ENCODE assay signal across 13 cellular contexts in the genomic region with DNA sequence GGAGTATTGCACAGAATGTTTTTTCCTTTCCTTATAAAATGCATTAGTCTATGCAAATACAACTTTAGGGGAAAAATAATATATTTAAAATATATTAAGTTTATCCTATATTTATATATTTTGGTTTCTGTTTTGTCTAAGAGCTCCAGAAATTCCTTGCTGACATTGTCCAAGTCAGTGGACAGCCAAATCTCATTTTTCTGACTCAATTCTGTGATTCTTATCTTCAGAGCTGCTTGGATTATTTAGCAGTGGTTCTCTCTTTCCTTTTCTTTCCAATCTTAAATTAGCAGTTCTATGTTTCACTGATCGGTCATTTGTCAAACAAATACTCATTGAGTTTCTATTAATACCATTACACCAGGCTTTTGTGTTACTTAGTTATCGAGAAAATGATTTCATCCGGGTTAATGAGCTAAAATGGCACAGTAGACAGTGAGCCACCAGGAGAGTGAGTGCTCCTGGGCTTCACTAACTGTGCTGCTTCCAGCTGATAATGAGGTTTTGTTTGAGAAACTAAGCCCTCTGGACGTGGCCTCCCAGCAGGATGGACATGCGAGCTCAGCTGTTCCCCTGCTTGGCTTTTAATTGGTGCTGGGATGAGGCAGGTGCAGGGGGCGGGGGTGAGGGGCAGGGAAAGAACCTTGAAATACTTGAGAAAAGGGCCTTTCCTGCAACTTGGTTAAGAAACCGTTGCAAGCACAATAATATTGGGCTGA. TPM values are rescaled to one million over a fixed set of nuclear protein-coding genes. Genes with fewer than 3 reads are reported as not detected.
DNase-seq lines count a peak whose midpoint lies in the region; ATAC-seq, FAIRE-seq and TF ChIP-seq lines count a peak whose summit lies in the region.
"Had no signal": no experiment of that assay in that cellular context is flagged by ENCODE, and none has a peak within 500 bp of the region (broad histone marks: within the 10 kb centered on the region; RNA-seq: fewer than 3 reads in every experiment).

No MANE protein-coding gene starts in this region.

- no peak overlapping the region for H3K27ac Mint-ChIP-seq in naive thymus-derived CD8-positive, alpha-beta T cell

- intact Hi-C loops in HepG2 (cut with micrococcal nuclease; ENCODE audit: unreplicated experiment) (no loop called here), right lobe of liver (cut with DNase I) (no loop called here)

- WGBS in HepG2 (ENCODE audit: low lambda C conversion rate) = 80% methylated on average over 7 of the region's 7 CpGs
- WGBS in right lobe of liver (ENCODE audit: insufficient coverage, low coverage, low lambda C conversion rate, missing lambda C conversion rate) = 53% methylated on average over 7 of the region's 7 CpGs

- ATAC-seq in HepG2 (no peak), right lobe of liver (no peak), GM21381 (IDR thresholded peaks at IDR 0.05; ENCODE audit: unreplicated experiment) (no peak), GM21786 (IDR thresholded peaks at IDR 0.05; ENCODE audit: unreplicated experiment) (no peak)
- no peak for ATAC-seq in naive thymus-derived CD8-positive, alpha-beta T cell
- ATAC-seq: PC-3, sciatic nerve had no signal

- H3K9ac ChIP-seq in HepG2 (ENCODE audit: insufficient read depth, low read depth, low read length) = no peak overlapping the region

- in situ Hi-C loops in HepG2 (cut with HindIII; ENCODE audit: extremely low pct_ligation_motif_present, low pct_unique_long_range_greater_than_20kb) = no loop called here

- no peak for TF ChIP-seq RAD21 in HepG2 (CRISPR knock-in tag; IDR thresholded peaks at IDR 0.05)

- H3K4me1 ChIP-seq in HepG2 (ENCODE audit: insufficient read depth, low read length) (peaks cover 12% of the 10 kb centered on the region; the same call in 1 of the 2 replicates), right lobe of liver (no peaks in the 10 kb centered on the region)
- H3K4me1 ChIP-seq: tibial nerve had no signal

- DNase-seq in HepG2 (ENCODE audit: low spot score) (no peak), right lobe of liver (no peak), SHP77 treated with DMSO at 0.1 percent for 48 hours (lab: John Stamatoyannopoulos, UW) (peak; percentile 84), iPS-NIHi7 (ENCODE audit: extremely low spot score) (peak; percentile 84), GM10266 (ENCODE audit: extremely low spot score) (no peak)
- no peak for DNase-seq in naive thymus-derived CD8-positive, alpha-beta T cell
- DNase-seq: anterior cingulate cortex, PC-3 had no signal

- H3K27me3 Mint-ChIP-seq in naive thymus-derived CD8-positive, alpha-beta T cell = no peaks in the 10 kb centered on the region

- peaks cover 73% of the 10 kb centered on the region for H4K20me1 ChIP-seq in HepG2 (ENCODE audit: insufficient read depth, low read length)

- peaks cover 0 to 8% (median 4%) of the 10 kb centered on the region in 4 donors for H3K4me1 Mint-ChIP-seq in naive thymus-derived CD8-positive, alpha-beta T cell

- peaks cover 95% of the 10 kb centered on the region for H3K79me2 ChIP-seq in HepG2 (ENCODE audit: insufficient read depth, low read length)

- H3K9me3 ChIP-seq in HepG2 (ENCODE audit: low read length) = no peaks in the 10 kb centered on the region
- H3K9me3 ChIP-seq in right lobe of liver = no peaks in the 10 kb centered on the region
- H3K9me3 ChIP-seq: tibial nerve had no signal

- no peak for TF ChIP-seq POLR2A in HepG2 (IDR thresholded peaks at IDR 0.05; ENCODE audit: insufficient read depth in 1 of 2, low read depth in 2 of 2, low read length in 2 of 2)
- TF ChIP-seq POLR2A in right lobe of liver (IDR thresholded peaks at IDR 0.05) = no peak

- no peaks in the 10 kb centered on the region for H3K27me3 ChIP-seq in HepG2 (ENCODE audit: control insufficient read depth in 1 of 2, insufficient read depth in 2 of 2, low read length in 2 of 2)
- H3K27me3 ChIP-seq in right lobe of liver = no peaks in the 10 kb centered on the region
- H3K27me3 ChIP-seq: tibial nerve had no signal

- TF ChIP-seq CTCF in HepG2 (CRISPR knock-in tag; IDR thresholded peaks at IDR 0.05) = no peak
- TF ChIP-seq CTCF in right lobe of liver (IDR thresholded peaks at IDR 0.05) = no peak
- no peak for TF ChIP-seq CTCF in GM10266 (IDR thresholded peaks at IDR 0.05; ENCODE audit: control insufficient read depth, insufficient read depth, low read depth, missing control alignments)

- CTCF ChIA-PET in HepG2 (lab: Yijun Ruan, JAX; ENCODE audit: low intra/inter-chr PET ratio, low total read pairs) = no interaction called here

- no peaks in the 10 kb centered on the region for H3K9me3 Mint-ChIP-seq in naive thymus-derived CD8-positive, alpha-beta T cell

- no peak overlapping the region for H2AFZ ChIP-seq in HepG2 (ENCODE audit: low read length)

- POLR2A ChIA-PET in HepG2 (lab: Yijun Ruan, JAX) = no interaction called here
- POLR2A ChIA-PET in naive thymus-derived CD8-positive, alpha-beta T cell (lab: Charles Lee) = no interaction called here

- no peak overlapping the region for H3K27ac ChIP-seq in HepG2 (ENCODE audit: extremely low read length, insufficient read depth, low read length)
- no peak overlapping the region for H3K27ac ChIP-seq in right lobe of liver
- H3K27ac ChIP-seq: tibial nerve had no signal

- FAIRE-seq in HepG2 (lab: Jason Lieb, UNC) = peak; percentile 28
- FAIRE-seq: endometrium had no signal

- H3K4me3 Mint-ChIP-seq in naive thymus-derived CD8-positive, alpha-beta T cell = no peak overlapping the region

- no peak overlapping the region for H3K4me3 ChIP-seq in HepG2 (replicated peaks in 1 of 3; ENCODE audit: insufficient read depth in 1 of 3, low read depth in 2 of 3, low read length in 3 of 3)
- H3K4me3 ChIP-seq in right lobe of liver = no peak overlapping the region
- H3K4me3 ChIP-seq: tibial nerve had no signal

- no peak for TF ChIP-seq EP300 in HepG2 (IDR thresholded peaks at IDR 0.05; ENCODE audit: low read depth in 2 of 2, low read length in 2 of 2)
- TF ChIP-seq EP300 in HepG2 (CRISPR knock-in tag; IDR thresholded peaks at IDR 0.05; ENCODE audit: borderline replicate concordance) = no peak

- H3K36me3 ChIP-seq in HepG2 (replicated peaks in 1 of 2; ENCODE audit: control insufficient read depth in 1 of 2, insufficient read depth in 2 of 2, low read length in 2 of 2) (peaks cover 9 to 20% of the 10 kb centered on the region in 2 experiments; a peak in 4 of 5 replicates), right lobe of liver (no peaks in the 10 kb centered on the region)

- no peak overlapping the region for H3K4me2 ChIP-seq in HepG2 (ENCODE audit: low read depth, low read length)

- BruUV-seq in HepG2 (replicated peaks; lab: Mats Ljungman, UMichigan) = no TSS peak

- H3K36me3 Mint-ChIP-seq in naive thymus-derived CD8-positive, alpha-beta T cell = peaks cover 0 to 2% (median 0%) of the 10 kb centered on the region in 3 donors

TF ChIP-seq in HepG2, 621 proteins besides CTCF, POLR2A, EP300 and RAD21:
- no peak for TF ChIP-seq GZF1 (CRISPR knock-in tag; IDR thresholded peaks at IDR 0.05)
- TF ChIP-seq ZNF263 (CRISPR knock-in tag; IDR thresholded peaks at IDR 0.05) = peak; percentile 50; the same call in 1 of the 2 replicates
- no peak for TF ChIP-seq NCOA1 (CRISPR knock-in tag; IDR thresholded peaks at IDR 0.05)
- TF ChIP-seq KLF16 (CRISPR knock-in tag; IDR thresholded peaks at IDR 0.05) = no peak
- TF ChIP-seq TAF1 (CRISPR knock-in tag; IDR thresholded peaks at IDR 0.05) = no peak
- TF ChIP-seq, protein P1, sequence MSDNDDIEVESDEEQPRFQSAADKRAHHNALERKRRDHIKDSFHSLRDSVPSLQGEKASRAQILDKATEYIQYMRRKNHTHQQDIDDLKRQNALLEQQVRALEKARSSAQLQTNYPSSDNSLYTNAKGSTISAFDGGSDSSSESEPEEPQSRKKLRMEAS (IDR thresholded peaks at IDR 0.05) = no peak

RNA-seq across cellular contexts. Expression of a gene that starts 44.0 kb away (rescaled TPM):
- total RNA-seq in HepG2 (2016; rRNA removed; fragmentation: Illumina TruSeq; extraction: Trizol) (18.4 and 18.9 TPM in 2 replicates), right lobe of liver (10 to 100 TPM; 24.3 to 57.4 (median 33.1) TPM)
- total RNA-seq in HepG2 (2016; cell fraction: cytosol; rRNA removed; fragmentation: Illumina TruSeq; extraction: Trizol; ENCODE audit: low read depth) = 5.5 and 6.6 TPM in 2 replicates
- 13.9 and 19.4 TPM in 2 replicates for total RNA-seq in HepG2 (2016; cell fraction: insoluble cytoplasmic fraction; rRNA removed; fragmentation: Illumina TruSeq; extraction: Trizol)
- 12.7 and 14.7 TPM in 2 replicates for total RNA-seq in HepG2 (2016; cell fraction: membrane; rRNA removed; fragmentation: Illumina TruSeq; extraction: Trizol)
- 44.6 and 51.9 TPM in 2 replicates for total RNA-seq in HepG2 (2016; cell fraction: nucleus; rRNA removed; fragmentation: Illumina TruSeq; extraction: Trizol)
- polyA plus RNA-seq in HepG2 (2011; rRNA removed) = 20.1 and 24.0 TPM in 2 replicates
- polyA plus RNA-seq in HepG2 (2011; cell fraction: cytosol; rRNA removed) = 13.1 and 13.2 TPM in 2 replicates
- polyA plus RNA-seq in HepG2 (2011; cell fraction: nucleus; rRNA removed) = 168 and 195 TPM in 2 replicates
- polyA plus RNA-seq in HepG2 (2012) = 36.8 and 55.4 TPM in 2 replicates
- polyA plus RNA-seq in HepG2 (2016; cell fraction: cytosol; fragmentation: Illumina TruSeq; extraction: Trizol; ENCODE audit: low read depth) = 1.3 and 1.5 TPM in 2 replicates
- polyA plus RNA-seq in HepG2 (2016; cell fraction: insoluble cytoplasmic fraction; fragmentation: Illumina TruSeq; extraction: Trizol; ENCODE audit: low read depth) = 12.9 TPM in 2 replicates
- polyA plus RNA-seq in HepG2 (2016; cell fraction: membrane; fragmentation: Illumina TruSeq; extraction: Trizol; ENCODE audit: low read depth) = 3.0 and 3.7 TPM in 2 replicates
- polyA plus RNA-seq in HepG2 (2016; cell fraction: nucleus; fragmentation: Illumina TruSeq; extraction: Trizol; ENCODE audit: insufficient read depth, low read depth) = 72.0 and 87.4 TPM in 2 replicates
- polyA minus RNA-seq in HepG2 (2011; rRNA and poly(A)+ RNA removed; ENCODE audit: low replicate concordance) = 14.4 and 71.9 TPM in 2 replicates
- polyA minus RNA-seq in HepG2 (2011; cell fraction: cytosol; rRNA and poly(A)+ RNA removed) = 42.1 and 46.7 TPM in 2 replicates
- 107 and 137 TPM in 2 replicates for polyA minus RNA-seq in HepG2 (2011; cell fraction: nucleus; rRNA and poly(A)+ RNA removed)
- total RNA-seq in naive thymus-derived CD8-positive, alpha-beta T cell = 10 to 100 TPM; 21.5 to 23.9 TPM
- polyA plus RNA-seq in naive thymus-derived CD8-positive, alpha-beta T cell = 1 to 10 TPM in 2 of 3 donors, under 1 TPM in 1; 0.76 to 3.1 (median 2.0) TPM

Comparison
In these comparisons a context has a peak if more than half of its experiments do, and no peak if none do; other contexts are left out.
1. DNase-seq: peak in SHP77 treated with DMSO at 0.1 percent for 48 hours (single experiment) and iPS-NIHi7 (single experiment); none in HepG2 (single experiment), right lobe of liver (0 of 3), naive thymus-derived CD8-positive, alpha-beta T cell (0 of 10) and GM10266 (single experiment).